In genomic region chr1:112721966-112722524, GRCh38 we compare ENCODE assay signal across 23 cellular contexts. TPM values are rescaled to one million over a fixed set of nuclear protein-coding genes. Genes with fewer than 3 reads are reported as not detected.
DNase-seq lines count a peak whose midpoint lies in the region; TF ChIP-seq lines count a peak whose summit lies in the region.
"Had no signal": no experiment of that assay in that cellular context is flagged by ENCODE, and none has a peak within 500 bp of the region (broad histone marks: within the 10 kb centered on the region; RNA-seq: fewer than 3 reads in every experiment).

No MANE protein-coding gene starts in this region.

- no peaks in the 10 kb centered on the region for H3K36me3 Mint-ChIP-seq in HFFc6 (ENCODE audit: low read depth)
- H3K36me3 Mint-ChIP-seq in activated naive CD4-positive, alpha-beta T cell treated with anti-CD3 and anti-CD28 coated beads for 36 hours (ENCODE audit: low read depth), result no peaks in the 10 kb centered on the region
- H3K36me3 Mint-ChIP-seq: activated CD4-positive, alpha-beta memory T cell treated with anti-CD3 and anti-CD28 coated beads for 36 hours; activated naive CD4-positive, alpha-beta T cell treated with anti-CD3 and anti-CD28 coated beads, Interleukin-2, amount 50 U/mL, for 24 hours; stimulated activated memory B cell treated with anti-CD40 and anti-IgM and Interleukin-4, amounts not matched to agents 10 μg/mL and 1 μg/mL and 100 μg/mL, for 72 hours had no signal

- H3K4me2 ChIP-seq in fibroblast of lung (ENCODE audit: extremely low read depth, insufficient read depth, low read length), result peak overlapping the region; percentile 40
- H3K4me2 ChIP-seq: A549 had no signal

- H3K9me3 ChIP-seq in fibroblast of lung (ENCODE audit: control insufficient read depth, insufficient read depth, low read depth, low read length), result no peaks in the 10 kb centered on the region
- no peaks in the 10 kb centered on the region for H3K9me3 ChIP-seq in neuron (ENCODE audit: low read length)
- H3K9me3 ChIP-seq: A549; BLaER1 treated with 17β-estradiol and CSF1 and Interleukin-3, amounts not matched to agents 10 nM and 100 nM; gastrocnemius medialis; left lung; tibial artery had no signal

- no peak overlapping the region for H3K27ac ChIP-seq in fibroblast of lung (ENCODE audit: insufficient read depth, low read length)
- H3K27ac ChIP-seq: A549; BLaER1 treated with 17β-estradiol and CSF1 and Interleukin-3, amounts not matched to agents 10 nM and 100 nM; brain microvascular endothelial cell; gastrocnemius medialis; left lung; tibial artery; VCaP had no signal

- H3K9ac ChIP-seq in fibroblast of lung (ENCODE audit: insufficient read depth, low read length), result no peak overlapping the region

- TF ChIP-seq CTCF in HFFc6 (IDR thresholded peaks at IDR 0.05) (no peak), fibroblast of lung (conservative IDR thresholded peaks at IDR 0.05 in 1 of 2, IDR thresholded peaks at IDR 0.05 in 1 of 2; ENCODE audit: low read depth in 1 of 2, low read length in 2 of 2) (no peak)

- peaks cover 3% of the 10 kb centered on the region for H3K27me3 ChIP-seq in fibroblast of lung (ENCODE audit: control insufficient read depth, insufficient read depth, low read length)
- peaks cover 20% of the 10 kb centered on the region for H3K27me3 ChIP-seq in neuron (ENCODE audit: insufficient read depth, low read length)
- H3K27me3 ChIP-seq: brain microvascular endothelial cell had no signal

- peak overlapping the region; percentile 84; the same call in 1 of the 2 replicates for H3K27ac Mint-ChIP-seq in HFFc6
- no peak overlapping the region for H3K27ac Mint-ChIP-seq in activated naive CD4-positive, alpha-beta T cell treated with anti-CD3 and anti-CD28 coated beads for 36 hours
- H3K27ac Mint-ChIP-seq: activated CD4-positive, alpha-beta memory T cell treated with anti-CD3 and anti-CD28 coated beads for 36 hours; stimulated activated memory B cell treated with anti-CD40 and anti-IgM and Interleukin-4, amounts not matched to agents 10 μg/mL and 1 μg/mL and 100 μg/mL, for 72 hours had no signal

- H2AFZ ChIP-seq in fibroblast of lung (ENCODE audit: low read length), result no peak overlapping the region
- peak overlapping the region; percentile 64 for H2AFZ ChIP-seq in neuron (ENCODE audit: low read depth, low read length)

- H3K79me2 ChIP-seq in fibroblast of lung (ENCODE audit: control insufficient read depth, insufficient read depth, low read length), result no peaks in the 10 kb centered on the region

- H3K4me3 Mint-ChIP-seq in HFFc6, result no peak overlapping the region
- H3K4me3 Mint-ChIP-seq in activated naive CD4-positive, alpha-beta T cell treated with anti-CD3 and anti-CD28 coated beads for 36 hours, result no peak overlapping the region
- H3K4me3 Mint-ChIP-seq: activated CD4-positive, alpha-beta memory T cell treated with anti-CD3 and anti-CD28 coated beads for 36 hours; stimulated activated memory B cell treated with anti-CD40 and anti-IgM and Interleukin-4, amounts not matched to agents 10 μg/mL and 1 μg/mL and 100 μg/mL, for 72 hours had no signal

- H3K36me3 ChIP-seq in fibroblast of lung (ENCODE audit: control insufficient read depth, insufficient read depth, low read length), result no peaks in the 10 kb centered on the region
- no peaks in the 10 kb centered on the region for H3K36me3 ChIP-seq in neuron (ENCODE audit: insufficient read depth, low read length)
- H3K36me3 ChIP-seq: BLaER1 treated with 17β-estradiol and CSF1 and Interleukin-3, amounts not matched to agents 10 nM and 100 nM; brain microvascular endothelial cell; gastrocnemius medialis; left lung; tibial artery had no signal

- H3K9me3 Mint-ChIP-seq in HFFc6, result no peaks in the 10 kb centered on the region
- H3K9me3 Mint-ChIP-seq in activated naive CD4-positive, alpha-beta T cell treated with anti-CD3 and anti-CD28 coated beads for 36 hours, result no peaks in the 10 kb centered on the region
- H3K9me3 Mint-ChIP-seq: activated CD4-positive, alpha-beta memory T cell treated with anti-CD3 and anti-CD28 coated beads for 36 hours; activated naive CD4-positive, alpha-beta T cell treated with anti-CD3 and anti-CD28 coated beads, Interleukin-2, amount 50 U/mL, for 24 hours; stimulated activated memory B cell treated with anti-CD40 and anti-IgM and Interleukin-4, amounts not matched to agents 10 μg/mL and 1 μg/mL and 100 μg/mL, for 72 hours had no signal

- CTCF ChIA-PET in activated naive CD4-positive, alpha-beta T cell treated with anti-CD3 and anti-CD28 coated beads for 36 hours (lab: Charles Lee), result interaction anchor here (0.6 to 9.9 kb wide), 4 partner anchors 8 to 220 kb away, joined by 3 to 303 read pairs (median 16); no protein-coding TSS in a partner anchor

- no peaks in the 10 kb centered on the region for H4K20me1 ChIP-seq in fibroblast of lung (ENCODE audit: control insufficient read depth, extremely low read depth, insufficient read depth, low read length)
- H4K20me1 ChIP-seq: BLaER1 treated with 17β-estradiol and CSF1 and Interleukin-3, amounts not matched to agents 10 nM and 100 nM had no signal

- H3K4me3 ChIP-seq in fibroblast of lung (replicated peaks in 1 of 4; ENCODE audit: control extremely low read depth in 1 of 4, insufficient read depth in 1 of 4, low read depth in 3 of 4, low read length in 4 of 4) (no peak overlapping the region), neuron (ENCODE audit: low read length) (no peak overlapping the region)
- H3K4me3 ChIP-seq: A549; BLaER1 treated with 17β-estradiol and CSF1 and Interleukin-3, amounts not matched to agents 10 nM and 100 nM; left lung had no signal

- DNase-seq in NCI-H1092 treated with DMSO at 0.1 percent for 48 hours (lab: John Stamatoyannopoulos, UW) (peak; percentile 12), NCI-H1092 (lab: John Stamatoyannopoulos, UW) (no peak), HFFc6 (no peak), fibroblast of lung (ENCODE audit: low read depth in 2 of 2) (no peak), COLO829 (ENCODE audit: low spot score) (no peak), T-helper 9 cell (no peak)
- DNase-seq in activated naive CD4-positive, alpha-beta T cell treated with anti-CD3 and anti-CD28 coated beads for 36 hours, result no peak
- DNase-seq: activated CD4-positive, alpha-beta memory T cell treated with anti-CD3 and anti-CD28 coated beads for 36 hours; activated T-cell treated with anti-CD3 and anti-CD28 coated beads, Interleukin-2, amount 50 U/mL, for 1 hour; brain microvascular endothelial cell; cortex of kidney; gastrocnemius medialis; NCI-H187; NCI-H446 treated with DMSO at 0.1 percent for 48 hours; T-helper 1 cell had no signal

- peaks cover 20% of the 10 kb centered on the region for H3K4me1 Mint-ChIP-seq in HFFc6 (ENCODE audit: low read depth)
- peaks cover 23% of the 10 kb centered on the region for H3K4me1 Mint-ChIP-seq in activated naive CD4-positive, alpha-beta T cell treated with anti-CD3 and anti-CD28 coated beads for 36 hours (ENCODE audit: low read depth)

- intact Hi-C loops in activated naive CD4-positive, alpha-beta T cell treated with anti-CD3 and anti-CD28 coated beads for 36 hours (cut with micrococcal nuclease), result no loop called here

- no peaks in the 10 kb centered on the region; the same call in 1 of the 2 replicates for H3K27me3 Mint-ChIP-seq in HFFc6 (ENCODE audit: insufficient read depth)
- peaks cover 9% of the 10 kb centered on the region for H3K27me3 Mint-ChIP-seq in activated naive CD4-positive, alpha-beta T cell treated with anti-CD3 and anti-CD28 coated beads for 36 hours (ENCODE audit: low read depth)

- H3K4me1 ChIP-seq in fibroblast of lung (ENCODE audit: control insufficient read depth, extremely low read depth, insufficient read depth, low read length), result peaks cover 4% of the 10 kb centered on the region
- peaks cover 15% of the 10 kb centered on the region for H3K4me1 ChIP-seq in neuron (ENCODE audit: insufficient read depth, low read length)
- H3K4me1 ChIP-seq: A549, gastrocnemius medialis had no signal

RNA-seq across cellular contexts. Expression of gene PPM1J, which starts 6.9 kb away (rescaled TPM):
- 1 to 10 TPM; 1.1 to 1.7 (median 1.4) TPM for total RNA-seq in HFFc6 (2021; fragmentation: NEBNext Ultra II Directional; extraction: Animal tissue kit (Norgen Biotek cat#: 25700))
- total RNA-seq in fibroblast of lung, result 0.83 and 1.0 TPM in 2 replicates
- polyA plus RNA-seq in fibroblast of lung, result 0.62 and 0.79 TPM in 2 replicates
- polyA plus RNA-seq in fibroblast of lung (2012), result 0.72 and 0.99 TPM in 2 replicates
- 0.96 and 1.3 TPM in 2 replicates for polyA minus RNA-seq in fibroblast of lung (ENCODE audit: low replicate concordance)
- 1 to 10 TPM in 1 of 2 experiments, under 1 TPM in 1; 0.74 to 1.0 TPM for total RNA-seq in activated naive CD4-positive, alpha-beta T cell treated with anti-CD3 and anti-CD28 coated beads for 36 hours

RNA-seq across cellular contexts. Expression of gene RHOC, which starts 15.1 kb away (rescaled TPM):
- 100 to 1,000 TPM; 579 to 610 (median 596) TPM for total RNA-seq in HFFc6 (2021; fragmentation: NEBNext Ultra II Directional; extraction: Animal tissue kit (Norgen Biotek cat#: 25700))
- 386 and 484 TPM in 2 replicates for total RNA-seq in fibroblast of lung
- 857 and 1,115 TPM in 2 replicates for polyA plus RNA-seq in fibroblast of lung
- polyA plus RNA-seq in fibroblast of lung (2012), result 761 and 793 TPM in 2 replicates
- polyA minus RNA-seq in fibroblast of lung (ENCODE audit: low replicate concordance), result 917 and 1,040 TPM in 2 replicates
- total RNA-seq in activated naive CD4-positive, alpha-beta T cell treated with anti-CD3 and anti-CD28 coated beads for 36 hours, result 10 to 100 TPM; 36.3 to 37.3 TPM

RNA-seq across cellular contexts. Expression of gene MOV10, which starts 47.6 kb away (rescaled TPM):
- 10 to 100 TPM; 61.6 to 86.0 (median 83.5) TPM for total RNA-seq in HFFc6 (2021; fragmentation: NEBNext Ultra II Directional; extraction: Animal tissue kit (Norgen Biotek cat#: 25700))
- total RNA-seq in fibroblast of lung, result 40.3 and 42.9 TPM in 2 replicates
- polyA plus RNA-seq in fibroblast of lung, result 39.6 and 51.8 TPM in 2 replicates
- 67.4 and 79.3 TPM in 2 replicates for polyA plus RNA-seq in fibroblast of lung (2012)
- 117 and 218 TPM in 2 replicates for polyA minus RNA-seq in fibroblast of lung (ENCODE audit: low replicate concordance)
- 10 to 100 TPM; 46.0 to 48.8 TPM for total RNA-seq in activated naive CD4-positive, alpha-beta T cell treated with anti-CD3 and anti-CD28 coated beads for 36 hours

Comparison
In these comparisons a context has a peak if more than half of its experiments do, and no peak if none do; other contexts are left out.
1. RNA of gene RHOC, which starts 15.1 kb away (total RNA-seq): 579 to 610 TPM in HFFc6 and 386 to 484 TPM in fibroblast of lung; 36.3 to 37.3 TPM in activated naive CD4-positive, alpha-beta T cell treated with anti-CD3 and anti-CD28 coated beads for 36 hours; every median in the first group is over 10 times any median in the second.